7 cellular contexts compared by ENCODE assay signal in genomic region chr16:30775131-30775380, GRCh38. TPM values are rescaled to one million over a fixed set of nuclear protein-coding genes. Genes with fewer than 3 reads are reported as not detected.
DNase-seq lines count a peak whose midpoint lies in the region; ATAC-seq, FAIRE-seq and TF ChIP-seq lines count a peak whose summit lies in the region.

No MANE protein-coding gene starts in this region.

- no peak for FAIRE-seq in keratinocyte (lab: Jason Lieb, UNC)

- no peaks in the 10 kb centered on the region for H3K9me3 Mint-ChIP-seq in HFFc6
- H3K9me3 Mint-ChIP-seq in activated naive CD8-positive, alpha-beta T cell treated with anti-CD3 and anti-CD28 coated beads, Interleukin-2, amount 10 ng/mL, durations not matched to agents 7 days and 5 days = no peaks in the 10 kb centered on the region

- H3K4me2 ChIP-seq in keratinocyte (ENCODE audit: control insufficient read depth, extremely low read depth, insufficient read depth, low read depth, low read length) = peak overlapping the region; percentile 97

- no peaks in the 10 kb centered on the region for H3K9me1 ChIP-seq in keratinocyte (ENCODE audit: control insufficient read depth, extremely low read depth, insufficient read depth, low read length)

- peaks cover 35% of the 10 kb centered on the region for H3K4me1 Mint-ChIP-seq in HFFc6 (ENCODE audit: low read depth)
- peaks cover 22% of the 10 kb centered on the region for H3K4me1 Mint-ChIP-seq in activated naive CD8-positive, alpha-beta T cell treated with anti-CD3 and anti-CD28 coated beads, Interleukin-2, amount 10 ng/mL, durations not matched to agents 7 days and 5 days

- H3K9me3 ChIP-seq in keratinocyte (ENCODE audit: control insufficient read depth, low read depth, low read length) (no peaks in the 10 kb centered on the region), stomach (no peaks in the 10 kb centered on the region)

- intact Hi-C loops in stomach (cut with DNase I; ENCODE audit: low total_unique reads) = no loop called here

- H3K9ac ChIP-seq in keratinocyte (ENCODE audit: control insufficient read depth, extremely low read depth, insufficient read depth, low read length) = peak overlapping the region; percentile 90

- H3K27ac ChIP-seq in keratinocyte (ENCODE audit: control insufficient read depth, insufficient read depth, low read length) (peak overlapping the region; percentile 76), stomach (peak overlapping the region; percentile 73 to 91 (median 84))

- DNase-seq in HFFc6 (no peak), keratinocyte (ENCODE audit: low read depth, low spot score) (no peak), stomach (no peak), NCI-H2029 (lab: John Stamatoyannopoulos, UW) (no peak), retina (no peak)
- no peak for DNase-seq in activated naive CD8-positive, alpha-beta T cell treated with anti-CD3 and anti-CD28 coated beads, Interleukin-2, amount 10 ng/mL, durations not matched to agents 7 days and 5 days

- TF ChIP-seq EP300 in stomach (IDR thresholded peaks at IDR 0.05) = no peak

- ATAC-seq in activated naive CD8-positive, alpha-beta T cell treated with anti-CD3 and anti-CD28 coated beads, Interleukin-2, amount 10 ng/mL, durations not matched to agents 7 days and 5 days (ENCODE audit: low read depth) = no peak
- no peak for ATAC-seq in GM21717 (IDR thresholded peaks at IDR 0.05; ENCODE audit: unreplicated experiment)

- H3K79me2 ChIP-seq in keratinocyte (ENCODE audit: control insufficient read depth, insufficient read depth, low read length) = no peaks in the 10 kb centered on the region

- H3K4me3 Mint-ChIP-seq in HFFc6 = peak overlapping the region; percentile 93
- H3K4me3 Mint-ChIP-seq in activated naive CD8-positive, alpha-beta T cell treated with anti-CD3 and anti-CD28 coated beads, Interleukin-2, amount 10 ng/mL, durations not matched to agents 7 days and 5 days = peak overlapping the region; percentile 94

- POLR2A ChIA-PET in activated naive CD8-positive, alpha-beta T cell treated with anti-CD3 and anti-CD28 coated beads, Interleukin-2, amount 10 ng/mL, durations not matched to agents 7 days and 5 days (lab: Charles Lee) = interaction anchor here (0.5 to 1.7 kb wide), 12 partner anchors 9 to 317 kb away, joined by 3 to 10 read pairs (median 4); partner anchors contain the start of genes PHKG2 and RNF40

- dilution Hi-C loops in keratinocyte (cut with MboI; ENCODE audit: extremely low pct_ligation_motif_present, low sequenced_read_pairs) = loop anchor here (25.0 kb wide), 1 partner anchor 112 kb away; the partner anchor contains the start of genes BCL7C and CTF1

- H3K4me1 ChIP-seq in keratinocyte (ENCODE audit: control insufficient read depth, extremely low read depth, insufficient read depth, low read length) = peaks cover 9% of the 10 kb centered on the region
- H3K4me1 ChIP-seq in stomach = peaks cover 21 to 40% (median 31%) of the 10 kb centered on the region in 4 donors

- TF ChIP-seq POLR2A in stomach (IDR thresholded peaks at IDR 0.05) = no peak

- no peaks in the 10 kb centered on the region for H4K20me1 ChIP-seq in keratinocyte (ENCODE audit: control insufficient read depth, extremely low read depth, insufficient read depth, low read length)

- H3K27me3 Mint-ChIP-seq in HFFc6 (ENCODE audit: insufficient read depth) = peaks cover 17% of the 10 kb centered on the region
- H3K27me3 Mint-ChIP-seq in activated naive CD8-positive, alpha-beta T cell treated with anti-CD3 and anti-CD28 coated beads, Interleukin-2, amount 10 ng/mL, durations not matched to agents 7 days and 5 days = no peaks in the 10 kb centered on the region

- no peak overlapping the region for H2AFZ ChIP-seq in keratinocyte (ENCODE audit: control insufficient read depth, low read length)

- H3K4me3 ChIP-seq in keratinocyte (ENCODE audit: control insufficient read depth in 2 of 3, extremely low read depth in 1 of 3, insufficient read depth in 2 of 3, low read depth in 1 of 3, low read length in 3 of 3) (peak overlapping the region; percentile 55 to 78 (median 75)), stomach (peak overlapping the region; percentile 64 to 75 (median 69))

- peak overlapping the region; percentile 97 for H3K27ac Mint-ChIP-seq in HFFc6
- H3K27ac Mint-ChIP-seq in activated naive CD8-positive, alpha-beta T cell treated with anti-CD3 and anti-CD28 coated beads, Interleukin-2, amount 10 ng/mL, durations not matched to agents 7 days and 5 days = peak overlapping the region; percentile 90

- peaks cover 19 to 28% of the 10 kb centered on the region in 2 experiments for H3K36me3 ChIP-seq in keratinocyte (ENCODE audit: control insufficient read depth in 2 of 2, extremely low read depth in 1 of 2, insufficient read depth in 2 of 2, low read length in 2 of 2)
- peaks cover 37 to 50% (median 46%) of the 10 kb centered on the region in 4 donors for H3K36me3 ChIP-seq in stomach

- 7 to 43% (median 10%) methylated on average over 5 to 14 of the region's 14 CpGs for WGBS in stomach, 5 donors

- peaks cover 24% of the 10 kb centered on the region; the same call in 1 of the 2 replicates for H3K36me3 Mint-ChIP-seq in HFFc6 (ENCODE audit: low read depth)
- H3K36me3 Mint-ChIP-seq in activated naive CD8-positive, alpha-beta T cell treated with anti-CD3 and anti-CD28 coated beads, Interleukin-2, amount 10 ng/mL, durations not matched to agents 7 days and 5 days = peaks cover 6% of the 10 kb centered on the region

- H3K27me3 ChIP-seq in keratinocyte (ENCODE audit: control insufficient read depth, extremely low read depth, insufficient read depth, low read length) = no peaks in the 10 kb centered on the region
- no peaks in the 10 kb centered on the region for H3K27me3 ChIP-seq in stomach

- TF ChIP-seq CTCF in HFFc6 (IDR thresholded peaks at IDR 0.05) = no peak
- no peak for TF ChIP-seq CTCF in keratinocyte (optimal IDR thresholded peaks at IDR 0.05 in 1 of 3, IDR thresholded peaks at IDR 0.05 in 1 of 3, conservative IDR thresholded peaks at IDR 0.05 in 1 of 3; ENCODE audit: extremely low read depth in 1 of 3, insufficient read depth in 2 of 3, low read length in 3 of 3)
- no peak for TF ChIP-seq CTCF in stomach (IDR thresholded peaks at IDR 0.05)

RNA-seq across cellular contexts. Expression of gene ZNF629, which starts 11.9 kb away (rescaled TPM):
- total RNA-seq in HFFc6 (2021; fragmentation: NEBNext Ultra II Directional; extraction: Animal tissue kit (Norgen Biotek cat#: 25700)) = 10 to 100 TPM; 19.4 to 21.8 (median 21.0) TPM
- total RNA-seq in activated naive CD8-positive, alpha-beta T cell treated with anti-CD3 and anti-CD28 coated beads, Interleukin-2, amount 10 ng/mL, durations not matched to agents 7 days and 5 days = 1 to 10 TPM; 5.2 to 6.0 TPM
- polyA plus RNA-seq in keratinocyte (3.6 to 6.0 TPM (median 4.1 TPM) in 3 replicates), stomach (1 to 10 TPM; 4.4 to 5.9 (median 4.9) TPM)
- 2.0 TPM for polyA plus RNA-seq in keratinocyte (2011; ENCODE audit: low read depth)
- polyA plus RNA-seq in keratinocyte (2011; cell fraction: cytosol; rRNA removed) = 3.4 and 5.1 TPM in 2 replicates
- 10.3 and 12.4 TPM in 2 replicates for polyA plus RNA-seq in keratinocyte (2011; cell fraction: nucleus; rRNA removed)
- polyA plus RNA-seq in keratinocyte (2012; ENCODE audit: low replicate concordance) = 5.5 and 11.0 TPM in 2 replicates
- polyA minus RNA-seq in keratinocyte = 4.6 to 9.9 TPM (median 5.6 TPM) in 3 replicates
- polyA minus RNA-seq in keratinocyte (2011; cell fraction: cytosol; rRNA and poly(A)+ RNA removed) = 8.1 TPM
- polyA minus RNA-seq in keratinocyte (2011; cell fraction: nucleus; rRNA and poly(A)+ RNA removed) = 10.2 and 11.9 TPM in 2 replicates
- total RNA-seq in stomach = 10 to 100 TPM; 10.7 to 21.3 (median 18.3) TPM

RNA-seq across cellular contexts. Expression of gene RNF40, which starts 12.9 kb away (rescaled TPM):
- total RNA-seq in HFFc6 (2021; fragmentation: NEBNext Ultra II Directional; extraction: Animal tissue kit (Norgen Biotek cat#: 25700)) = 100 to 1,000 TPM in 5 of 6 experiments, 10 to 100 TPM in 1; 98.2 to 120 (median 104) TPM
- 100 to 1,000 TPM in 1 of 2 experiments, 10 to 100 TPM in 1; 94.7 to 105 TPM for total RNA-seq in activated naive CD8-positive, alpha-beta T cell treated with anti-CD3 and anti-CD28 coated beads, Interleukin-2, amount 10 ng/mL, durations not matched to agents 7 days and 5 days
- polyA plus RNA-seq in keratinocyte (45.2 to 59.6 TPM (median 52.7 TPM) in 3 replicates), stomach (10 to 100 TPM; 43.7 to 57.0 (median 53.9) TPM)
- polyA plus RNA-seq in keratinocyte (2011; ENCODE audit: low read depth) = 53.5 TPM
- 43.2 and 45.2 TPM in 2 replicates for polyA plus RNA-seq in keratinocyte (2011; cell fraction: cytosol; rRNA removed)
- polyA plus RNA-seq in keratinocyte (2011; cell fraction: nucleus; rRNA removed) = 67.2 and 85.5 TPM in 2 replicates
- polyA plus RNA-seq in keratinocyte (2012; ENCODE audit: low replicate concordance) = 43.1 and 60.9 TPM in 2 replicates
- polyA minus RNA-seq in keratinocyte = 63.2 to 88.0 TPM (median 66.8 TPM) in 3 replicates
- 42.8 TPM for polyA minus RNA-seq in keratinocyte (2011; cell fraction: cytosol; rRNA and poly(A)+ RNA removed)
- polyA minus RNA-seq in keratinocyte (2011; cell fraction: nucleus; rRNA and poly(A)+ RNA removed) = 23.4 and 43.4 TPM in 2 replicates
- total RNA-seq in stomach = 100 to 1,000 TPM in 1 of 5 donors, 10 to 100 TPM in 4; 17.5 to 155 (median 55.1) TPM

RNA-seq across cellular contexts. Expression of gene CFAP119, which starts 13.2 kb away (rescaled TPM):
- total RNA-seq in HFFc6 (2021; fragmentation: NEBNext Ultra II Directional; extraction: Animal tissue kit (Norgen Biotek cat#: 25700)) = 1 to 10 TPM; 4.3 to 7.6 (median 5.1) TPM
- 1 to 10 TPM; 4.4 TPM for total RNA-seq in activated naive CD8-positive, alpha-beta T cell treated with anti-CD3 and anti-CD28 coated beads, Interleukin-2, amount 10 ng/mL, durations not matched to agents 7 days and 5 days
- 2.2 to 3.0 TPM (median 2.3 TPM) in 3 replicates for polyA plus RNA-seq in keratinocyte
- 0.62 TPM for polyA plus RNA-seq in keratinocyte (2011; ENCODE audit: low read depth)
- 0.34 and 0.39 TPM in 2 replicates for polyA plus RNA-seq in keratinocyte (2011; cell fraction: cytosol; rRNA removed)
- 7.1 and 7.8 TPM in 2 replicates for polyA plus RNA-seq in keratinocyte (2011; cell fraction: nucleus; rRNA removed)
- 0.97 and 2.1 TPM in 2 replicates for polyA plus RNA-seq in keratinocyte (2012; ENCODE audit: low replicate concordance)
- polyA minus RNA-seq in keratinocyte = 0.35 TPM in 1 of 3 replicates, not detected in the others
- polyA minus RNA-seq in keratinocyte (2011; cell fraction: cytosol; rRNA and poly(A)+ RNA removed) = 3.1 TPM
- polyA minus RNA-seq in keratinocyte (2011; cell fraction: nucleus; rRNA and poly(A)+ RNA removed) = 0.39 and 0.63 TPM in 2 replicates
- 10 to 100 TPM in 2 of 5 donors, 1 to 10 TPM in 1, not detected in 2; 2.0 to 71.2 (median 13.9) TPM for total RNA-seq in stomach
- polyA plus RNA-seq in stomach = 10 to 100 TPM in 1 of 3 donors, 1 to 10 TPM in 2; 8.9 to 11.4 (median 9.4) TPM

RNA-seq across cellular contexts. Expression of gene PHKG2, which starts 26.8 kb away (rescaled TPM):
- total RNA-seq in HFFc6 (2021; fragmentation: NEBNext Ultra II Directional; extraction: Animal tissue kit (Norgen Biotek cat#: 25700)) = 10 to 100 TPM; 26.6 to 31.0 (median 27.7) TPM
- 10 to 100 TPM; 48.2 to 48.9 TPM for total RNA-seq in activated naive CD8-positive, alpha-beta T cell treated with anti-CD3 and anti-CD28 coated beads, Interleukin-2, amount 10 ng/mL, durations not matched to agents 7 days and 5 days
- 28.9 to 40.6 TPM (median 31.8 TPM) in 3 replicates for polyA plus RNA-seq in keratinocyte
- polyA plus RNA-seq in keratinocyte (2011; ENCODE audit: low read depth) = 9.0 TPM
- polyA plus RNA-seq in keratinocyte (2011; cell fraction: cytosol; rRNA removed) = 16.2 and 16.6 TPM in 2 replicates
- 121 and 138 TPM in 2 replicates for polyA plus RNA-seq in keratinocyte (2011; cell fraction: nucleus; rRNA removed)
- polyA plus RNA-seq in keratinocyte (2012; ENCODE audit: low replicate concordance) = 20.9 and 28.6 TPM in 2 replicates
- polyA minus RNA-seq in keratinocyte = 29.8 to 36.4 TPM (median 34.7 TPM) in 3 replicates
- polyA minus RNA-seq in keratinocyte (2011; cell fraction: cytosol; rRNA and poly(A)+ RNA removed) = 15.7 TPM
- 28.6 and 36.6 TPM in 2 replicates for polyA minus RNA-seq in keratinocyte (2011; cell fraction: nucleus; rRNA and poly(A)+ RNA removed)
- total RNA-seq in stomach = 100 to 1,000 TPM in 1 of 5 donors, 10 to 100 TPM in 4; 18.2 to 104 (median 28.0) TPM
- 10 to 100 TPM; 29.3 to 41.5 (median 35.6) TPM for polyA plus RNA-seq in stomach
